ENCODE assay signal across 16 cellular contexts in genomic region chr14:38964630-38965029, GRCh38.
DNase-seq lines count a peak whose midpoint lies in the region; ATAC-seq, FAIRE-seq and TF ChIP-seq lines count a peak whose summit lies in the region.
"Had no signal": no experiment of that assay in that cellular context is flagged by ENCODE, and none has a peak within 500 bp of the region (broad histone marks: within the 10 kb centered on the region; RNA-seq: fewer than 3 reads in every experiment).

No MANE protein-coding gene starts in this region.

- H3K36me3 Mint-ChIP-seq in nephron (ENCODE audit: low read depth) = no peaks in the 10 kb centered on the region
- H3K36me3 Mint-ChIP-seq: naive B cell had no signal

- H3K27me3 Mint-ChIP-seq in nephron (ENCODE audit: low read depth) = no peaks in the 10 kb centered on the region

- FAIRE-seq in frontal cortex (lab: Jason Lieb, UNC) = no peak
- FAIRE-seq: G401.6, keratinocyte had no signal

- peak overlapping the region; percentile 19 to 51 (median 35) for H3K27ac Mint-ChIP-seq in nephron
- H3K27ac Mint-ChIP-seq: naive B cell had no signal

- H3K4me1 Mint-ChIP-seq in nephron = peaks cover 8% of the 10 kb centered on the region
- H3K4me1 Mint-ChIP-seq: naive B cell had no signal

- H3K4me3 Mint-ChIP-seq in nephron = no peak overlapping the region
- H3K4me3 Mint-ChIP-seq: naive B cell had no signal

- in situ Hi-C loops in Caki2 (cut with HindIII; ENCODE audit: low pct_unique_long_range_greater_than_20kb, low sequenced_read_pairs) = no loop called here

- no peaks in the 10 kb centered on the region for H3K9me3 Mint-ChIP-seq in nephron

- no peak for TF ChIP-seq POLR2A in GM18505 (IDR thresholded peaks at IDR 0.05; ENCODE audit: borderline replicate concordance, extremely low read depth, insufficient read depth, insufficient read length)

- no peak for TF ChIP-seq CTCF in nephron (IDR thresholded peaks at IDR 0.05; ENCODE audit: unreplicated experiment in 3 of 3)

- peak; percentile 16 for DNase-seq in Caki2 (ENCODE audit: low read depth)
- peak; percentile 39 for DNase-seq in M059J (ENCODE audit: low read depth)
- DNase-seq in dedifferentiated amniotic fluid mesenchymal stem cell (ENCODE audit: extremely low spot score) = peak; percentile 26
- DNase-seq in frontal cortex (ENCODE audit: low spot score in 2 of 2) = no peak
- no peak for DNase-seq in NCI-H446 (lab: John Stamatoyannopoulos, UW)
- no peak for DNase-seq in T-helper 9 cell
- DNase-seq: activated effector memory CD4-positive, alpha-beta T cell treated with Interleukin-2 at 50 U/mL for 16 hours; effector CD4-positive, alpha-beta T cell; naive B cell; psoas muscle; WERI-Rb-1 had no signal

- ATAC-seq in GM18505 (IDR thresholded peaks at IDR 0.05; ENCODE audit: unreplicated experiment) = no peak
- ATAC-seq: gastroesophageal sphincter, psoas muscle had no signal

Comparison
In these comparisons a context has a peak if more than half of its experiments do, and no peak if none do; other contexts are left out.
1. DNase-seq: peak in Caki2 (single experiment), M059J (single experiment) and dedifferentiated amniotic fluid mesenchymal stem cell (single experiment); none in frontal cortex (0 of 2), NCI-H446 (0 of 2) and T-helper 9 cell (single experiment).